22 cellular contexts compared by ENCODE assay signal in the genomic region with DNA sequence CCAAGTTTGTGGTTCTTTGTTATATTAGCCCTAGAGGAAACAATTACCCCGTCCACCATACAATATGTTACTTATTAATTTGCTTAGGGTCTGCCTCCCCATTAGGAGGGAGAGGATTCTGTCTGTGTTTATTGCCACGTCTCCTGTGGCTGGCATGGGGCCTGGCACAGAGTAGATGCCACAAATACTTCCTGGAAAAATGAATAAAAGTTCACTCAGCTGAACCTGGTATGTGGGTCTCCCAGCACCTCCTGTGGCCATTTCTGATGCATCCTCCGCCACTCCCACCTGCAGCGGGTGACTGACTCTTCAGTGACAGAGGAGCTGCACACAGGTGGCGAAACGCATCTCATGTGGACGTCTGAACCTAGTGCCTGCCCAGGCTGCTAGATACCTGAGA.
"Had no signal": no experiment of that assay in that cellular context is flagged by ENCODE, and none has a peak within 500 bp of the region (broad histone marks: within the 10 kb centered on the region; RNA-seq: fewer than 3 reads in every experiment).

No MANE protein-coding gene starts in this region.

- H3K36me3 ChIP-seq: right atrium auricular region, sigmoid colon, thoracic aorta, tibial nerve, upper lobe of left lung had no signal

- ATAC-seq: effector memory CD8-positive, alpha-beta T cell; left lobe of liver; natural killer cell; stimulated activated memory B cell treated with anti-CD40 and anti-IgM and Interleukin-4, amounts not matched to agents 10 μg/mL and 1 μg/mL and 100 μg/mL, for 72 hours; stimulated activated naive CD8-positive, alpha-beta T cell treated with anti-CD3 and anti-CD28 coated beads, Interleukin-15, Interleukin-2, amounts not matched to agents 100 U/mL and 50 U/mL, for 24 hours had no signal

- H3K4me1 Mint-ChIP-seq: stimulated activated memory B cell treated with anti-CD40 and anti-IgM and Interleukin-4, amounts not matched to agents 10 μg/mL and 1 μg/mL and 100 μg/mL, for 72 hours had no signal

- H3K4me3 Mint-ChIP-seq: effector memory CD8-positive, alpha-beta T cell; memory B cell; natural killer cell; stimulated activated memory B cell treated with anti-CD40 and anti-IgM and Interleukin-4, amounts not matched to agents 10 μg/mL and 1 μg/mL and 100 μg/mL, for 72 hours had no signal

- H3K27ac ChIP-seq: parathyroid adenoma, right atrium auricular region, sigmoid colon, thoracic aorta, tibial nerve, upper lobe of left lung had no signal

- H3K4me1 ChIP-seq: parathyroid adenoma, right atrium auricular region, sigmoid colon, tibial nerve, upper lobe of left lung had no signal

- FAIRE-seq: endometrium, frontal cortex, urothelium cell line had no signal

- H3K9me3 Mint-ChIP-seq: effector memory CD8-positive, alpha-beta T cell; memory B cell; natural killer cell had no signal

- H3K27ac Mint-ChIP-seq: effector memory CD8-positive, alpha-beta T cell; memory B cell; natural killer cell; progenitor cell of endocrine pancreas; stimulated activated memory B cell treated with anti-CD40 and anti-IgM and Interleukin-4, amounts not matched to agents 10 μg/mL and 1 μg/mL and 100 μg/mL, for 72 hours had no signal

- H3K9me3 ChIP-seq: right atrium auricular region, sigmoid colon, thoracic aorta, tibial nerve, upper lobe of left lung had no signal

- DNase-seq: cortex of kidney; effector memory CD8-positive, alpha-beta T cell; erythroblast; head of caudate nucleus; natural killer cell; sigmoid colon; stimulated activated CD4-positive, alpha-beta T cell treated with anti-CD3 and anti-CD28 coated beads, Interleukin-2, amount 100 ng/mL, for 24 hours; stimulated activated CD4-positive, alpha-beta T cell treated with anti-CD3 and anti-CD28 coated beads, Interleukin-4, amount 100 ng/mL, for 24 hours; stimulated activated naive CD8-positive, alpha-beta T cell treated with anti-CD3 and anti-CD28 coated beads, Interleukin-15, Interleukin-2, amounts not matched to agents 100 U/mL and 50 U/mL, for 24 hours; upper lobe of left lung had no signal

- H3K36me3 Mint-ChIP-seq: memory B cell; natural killer cell; stimulated activated memory B cell treated with anti-CD40 and anti-IgM and Interleukin-4, amounts not matched to agents 10 μg/mL and 1 μg/mL and 100 μg/mL, for 72 hours had no signal

- H3K27me3 ChIP-seq: right atrium auricular region, sigmoid colon, tibial nerve, upper lobe of left lung had no signal

- H3K4me3 ChIP-seq: lung, right atrium auricular region, sigmoid colon, thoracic aorta, tibial nerve, upper lobe of left lung had no signal
